ENCODE assay signal across 1 cellular context in the genomic region with DNA sequence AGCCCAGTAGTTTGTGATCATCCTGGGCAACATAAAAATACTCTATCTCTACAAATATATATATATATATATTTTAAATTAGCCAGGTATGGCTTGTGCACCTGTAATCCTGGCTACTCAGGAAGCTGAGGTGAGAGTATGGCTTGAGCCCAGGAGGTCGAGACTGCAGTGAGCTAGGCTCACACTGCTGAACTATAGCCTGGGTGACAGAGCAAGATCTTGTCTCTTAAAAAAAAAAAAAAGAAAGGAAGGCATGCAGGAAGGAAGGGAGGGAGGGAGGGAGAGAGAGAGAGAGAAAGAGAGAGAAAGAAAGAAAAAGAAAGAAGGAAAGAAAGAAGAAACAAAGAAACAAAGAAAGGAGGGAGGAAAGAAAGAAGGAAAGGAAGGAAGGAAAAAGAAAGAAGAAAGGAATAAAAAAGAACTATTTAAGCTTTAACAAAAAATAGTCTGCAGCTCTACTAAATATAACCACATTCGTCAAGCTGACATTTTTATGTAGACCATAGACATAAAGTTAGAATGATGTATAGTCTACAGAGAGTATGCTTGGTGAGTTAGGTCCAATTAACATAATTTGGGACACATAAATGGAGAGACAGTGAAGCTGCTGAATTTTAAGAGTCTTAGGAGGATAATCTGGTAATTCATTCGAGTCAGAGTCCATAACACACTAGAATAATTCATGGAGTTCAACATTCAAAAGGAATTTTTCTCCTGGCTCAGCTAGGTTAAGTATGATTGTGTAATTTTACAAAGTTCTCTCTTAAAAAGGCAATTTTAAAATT.
TF ChIP-seq lines count a peak whose summit lies in the region.

No MANE protein-coding gene starts in this region.

TF ChIP-seq in K562, 482 proteins besides CTCF, POLR2A, EP300 and RAD21:
- TF ChIP-seq, protein P1, sequence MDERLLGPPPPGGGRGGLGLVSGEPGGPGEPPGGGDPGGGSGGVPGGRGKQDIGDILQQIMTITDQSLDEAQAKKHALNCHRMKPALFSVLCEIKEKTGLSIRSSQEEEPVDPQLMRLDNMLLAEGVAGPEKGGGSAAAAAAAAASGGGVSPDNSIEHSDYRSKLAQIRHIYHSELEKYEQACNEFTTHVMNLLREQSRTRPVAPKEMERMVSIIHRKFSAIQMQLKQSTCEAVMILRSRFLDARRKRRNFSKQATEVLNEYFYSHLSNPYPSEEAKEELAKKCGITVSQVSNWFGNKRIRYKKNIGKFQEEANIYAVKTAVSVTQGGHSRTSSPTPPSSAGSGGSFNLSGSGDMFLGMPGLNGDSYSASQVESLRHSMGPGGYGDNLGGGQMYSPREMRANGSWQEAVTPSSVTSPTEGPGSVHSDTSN (CRISPR knock-in tag; IDR thresholded peaks at IDR 0.05; ENCODE audit: low read depth): no peak
- TF ChIP-seq, protein P1 (tag; conservative IDR thresholded peaks at IDR 0.05; ENCODE audit: low read depth): peak; percentile 53
- TF ChIP-seq ZNF384 (IDR thresholded peaks at IDR 0.05; ENCODE audit: low read depth, low read length): peak; percentile 57
- TF ChIP-seq, protein P2, sequence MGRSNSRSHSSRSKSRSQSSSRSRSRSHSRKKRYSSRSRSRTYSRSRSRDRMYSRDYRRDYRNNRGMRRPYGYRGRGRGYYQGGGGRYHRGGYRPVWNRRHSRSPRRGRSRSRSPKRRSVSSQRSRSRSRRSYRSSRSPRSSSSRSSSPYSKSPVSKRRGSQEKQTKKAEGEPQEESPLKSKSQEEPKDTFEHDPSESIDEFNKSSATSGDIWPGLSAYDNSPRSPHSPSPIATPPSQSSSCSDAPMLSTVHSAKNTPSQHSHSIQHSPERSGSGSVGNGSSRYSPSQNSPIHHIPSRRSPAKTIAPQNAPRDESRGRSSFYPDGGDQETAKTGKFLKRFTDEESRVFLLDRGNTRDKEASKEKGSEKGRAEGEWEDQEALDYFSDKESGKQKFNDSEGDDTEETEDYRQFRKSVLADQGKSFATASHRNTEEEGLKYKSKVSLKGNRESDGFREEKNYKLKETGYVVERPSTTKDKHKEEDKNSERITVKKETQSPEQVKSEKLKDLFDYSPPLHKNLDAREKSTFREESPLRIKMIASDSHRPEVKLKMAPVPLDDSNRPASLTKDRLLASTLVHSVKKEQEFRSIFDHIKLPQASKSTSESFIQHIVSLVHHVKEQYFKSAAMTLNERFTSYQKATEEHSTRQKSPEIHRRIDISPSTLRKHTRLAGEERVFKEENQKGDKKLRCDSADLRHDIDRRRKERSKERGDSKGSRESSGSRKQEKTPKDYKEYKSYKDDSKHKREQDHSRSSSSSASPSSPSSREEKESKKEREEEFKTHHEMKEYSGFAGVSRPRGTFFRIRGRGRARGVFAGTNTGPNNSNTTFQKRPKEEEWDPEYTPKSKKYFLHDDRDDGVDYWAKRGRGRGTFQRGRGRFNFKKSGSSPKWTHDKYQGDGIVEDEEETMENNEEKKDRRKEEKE (IDR thresholded peaks at IDR 0.05; ENCODE audit: borderline replicate concordance in 1 of 2, control insufficient read depth in 1 of 2, low read depth in 2 of 2, low read length in 1 of 2): no peak
- no peak for TF ChIP-seq PML (IDR thresholded peaks at IDR 0.05; ENCODE audit: low read length)
- TF ChIP-seq, protein P3, sequence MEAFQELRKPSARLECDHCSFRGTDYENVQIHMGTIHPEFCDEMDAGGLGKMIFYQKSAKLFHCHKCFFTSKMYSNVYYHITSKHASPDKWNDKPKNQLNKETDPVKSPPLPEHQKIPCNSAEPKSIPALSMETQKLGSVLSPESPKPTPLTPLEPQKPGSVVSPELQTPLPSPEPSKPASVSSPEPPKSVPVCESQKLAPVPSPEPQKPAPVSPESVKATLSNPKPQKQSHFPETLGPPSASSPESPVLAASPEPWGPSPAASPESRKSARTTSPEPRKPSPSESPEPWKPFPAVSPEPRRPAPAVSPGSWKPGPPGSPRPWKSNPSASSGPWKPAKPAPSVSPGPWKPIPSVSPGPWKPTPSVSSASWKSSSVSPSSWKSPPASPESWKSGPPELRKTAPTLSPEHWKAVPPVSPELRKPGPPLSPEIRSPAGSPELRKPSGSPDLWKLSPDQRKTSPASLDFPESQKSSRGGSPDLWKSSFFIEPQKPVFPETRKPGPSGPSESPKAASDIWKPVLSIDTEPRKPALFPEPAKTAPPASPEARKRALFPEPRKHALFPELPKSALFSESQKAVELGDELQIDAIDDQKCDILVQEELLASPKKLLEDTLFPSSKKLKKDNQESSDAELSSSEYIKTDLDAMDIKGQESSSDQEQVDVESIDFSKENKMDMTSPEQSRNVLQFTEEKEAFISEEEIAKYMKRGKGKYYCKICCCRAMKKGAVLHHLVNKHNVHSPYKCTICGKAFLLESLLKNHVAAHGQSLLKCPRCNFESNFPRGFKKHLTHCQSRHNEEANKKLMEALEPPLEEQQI (IDR thresholded peaks at IDR 0.05): 0 out of 2 replicates have a peak, but pooled peaks have one; percentile 35
- TF ChIP-seq, protein P4, sequence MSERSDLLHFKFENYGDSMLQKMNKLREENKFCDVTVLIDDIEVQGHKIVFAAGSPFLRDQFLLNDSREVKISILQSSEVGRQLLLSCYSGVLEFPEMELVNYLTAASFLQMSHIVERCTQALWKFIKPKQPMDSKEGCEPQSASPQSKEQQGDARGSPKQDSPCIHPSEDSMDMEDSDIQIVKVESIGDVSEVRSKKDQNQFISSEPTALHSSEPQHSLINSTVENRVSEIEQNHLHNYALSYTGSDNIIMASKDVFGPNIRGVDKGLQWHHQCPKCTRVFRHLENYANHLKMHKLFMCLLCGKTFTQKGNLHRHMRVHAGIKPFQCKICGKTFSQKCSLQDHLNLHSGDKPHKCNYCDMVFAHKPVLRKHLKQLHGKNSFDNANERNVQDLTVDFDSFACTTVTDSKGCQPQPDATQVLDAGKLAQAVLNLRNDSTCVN (CRISPR knock-in tag; IDR thresholded peaks at IDR 0.05): no peak
- TF ChIP-seq HNRNPLL (IDR thresholded peaks at IDR 0.05; ENCODE audit: low read depth, low read length, poor library complexity, severe bottlenecking): no peak
- TF ChIP-seq, protein P5, sequence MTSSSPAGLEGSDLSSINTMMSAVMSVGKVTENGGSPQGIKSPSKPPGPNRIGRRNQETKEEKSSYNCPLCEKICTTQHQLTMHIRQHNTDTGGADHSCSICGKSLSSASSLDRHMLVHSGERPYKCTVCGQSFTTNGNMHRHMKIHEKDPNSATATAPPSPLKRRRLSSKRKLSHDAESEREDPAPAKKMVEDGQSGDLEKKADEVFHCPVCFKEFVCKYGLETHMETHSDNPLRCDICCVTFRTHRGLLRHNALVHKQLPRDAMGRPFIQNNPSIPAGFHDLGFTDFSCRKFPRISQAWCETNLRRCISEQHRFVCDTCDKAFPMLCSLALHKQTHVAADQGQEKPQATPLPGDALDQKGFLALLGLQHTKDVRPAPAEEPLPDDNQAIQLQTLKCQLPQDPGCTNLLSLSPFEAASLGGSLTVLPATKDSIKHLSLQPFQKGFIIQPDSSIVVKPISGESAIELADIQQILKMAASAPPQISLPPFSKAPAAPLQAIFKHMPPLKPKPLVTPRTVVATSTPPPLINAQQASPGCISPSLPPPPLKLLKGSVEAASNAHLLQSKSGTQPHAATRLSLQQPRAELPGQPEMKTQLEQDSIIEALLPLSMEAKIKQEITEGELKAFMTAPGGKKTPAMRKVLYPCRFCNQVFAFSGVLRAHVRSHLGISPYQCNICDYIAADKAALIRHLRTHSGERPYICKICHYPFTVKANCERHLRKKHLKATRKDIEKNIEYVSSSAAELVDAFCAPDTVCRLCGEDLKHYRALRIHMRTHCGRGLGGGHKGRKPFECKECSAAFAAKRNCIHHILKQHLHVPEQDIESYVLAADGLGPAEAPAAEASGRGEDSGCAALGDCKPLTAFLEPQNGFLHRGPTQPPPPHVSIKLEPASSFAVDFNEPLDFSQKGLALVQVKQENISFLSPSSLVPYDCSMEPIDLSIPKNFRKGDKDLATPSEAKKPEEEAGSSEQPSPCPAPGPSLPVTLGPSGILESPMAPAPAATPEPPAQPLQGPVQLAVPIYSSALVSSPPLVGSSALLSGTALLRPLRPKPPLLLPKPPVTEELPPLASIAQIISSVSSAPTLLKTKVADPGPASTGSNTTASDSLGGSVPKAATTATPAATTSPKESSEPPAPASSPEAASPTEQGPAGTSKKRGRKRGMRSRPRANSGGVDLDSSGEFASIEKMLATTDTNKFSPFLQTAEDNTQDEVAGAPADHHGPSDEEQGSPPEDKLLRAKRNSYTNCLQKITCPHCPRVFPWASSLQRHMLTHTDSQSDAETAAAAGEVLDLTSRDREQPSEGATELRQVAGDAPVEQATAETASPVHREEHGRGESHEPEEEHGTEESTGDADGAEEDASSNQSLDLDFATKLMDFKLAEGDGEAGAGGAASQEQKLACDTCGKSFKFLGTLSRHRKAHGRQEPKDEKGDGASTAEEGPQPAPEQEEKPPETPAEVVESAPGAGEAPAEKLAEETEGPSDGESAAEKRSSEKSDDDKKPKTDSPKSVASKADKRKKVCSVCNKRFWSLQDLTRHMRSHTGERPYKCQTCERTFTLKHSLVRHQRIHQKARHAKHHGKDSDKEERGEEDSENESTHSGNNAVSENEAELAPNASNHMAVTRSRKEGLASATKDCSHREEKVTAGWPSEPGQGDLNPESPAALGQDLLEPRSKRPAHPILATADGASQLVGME (CRISPR knock-in tag; IDR thresholded peaks at IDR 0.05): no peak
- no peak for TF ChIP-seq ZNF76 (CRISPR knock-in tag; IDR thresholded peaks at IDR 0.05; ENCODE audit: borderline replicate concordance)
- no peak for TF ChIP-seq MBD2 (IDR thresholded peaks at IDR 0.05; ENCODE audit: borderline replicate concordance, low read depth)
- TF ChIP-seq MEIS2 (IDR thresholded peaks at IDR 0.05; ENCODE audit: partially characterized antibody): peak; percentile 43
- no peak for TF ChIP-seq NCOR1 (IDR thresholded peaks at IDR 0.05)
- 0 out of 2 replicates have a peak, but pooled peaks have one; percentile 25 for TF ChIP-seq ARID1B (IDR thresholded peaks at IDR 0.05)
- TF ChIP-seq TCFL5 (CRISPR knock-in tag; conservative IDR thresholded peaks at IDR 0.05): no peak
- TF ChIP-seq RFX7 (CRISPR knock-in tag; IDR thresholded peaks at IDR 0.05): no peak
